Comparison of ENCODE assay signal across 1 cellular context in genomic region chr16:19170043-19170655, GRCh38.
TF ChIP-seq lines count a peak whose summit lies in the region.

No MANE protein-coding gene starts in this region.

TF ChIP-seq in HepG2, 621 proteins besides CTCF, POLR2A, EP300 and RAD21:
- TF ChIP-seq ZNF619 (CRISPR knock-in tag; IDR thresholded peaks at IDR 0.05) = no peak
- TF ChIP-seq ZBTB40 (IDR thresholded peaks at IDR 0.05) = peak; percentile 52
- TF ChIP-seq ZBTB40 (CRISPR knock-in tag; IDR thresholded peaks at IDR 0.05) = no peak; the same call in 1 of the 2 replicates
